24 cellular contexts compared by ENCODE assay signal in genomic region chr16:25270577-25270976, GRCh38. TPM values are rescaled to one million over a fixed set of nuclear protein-coding genes. Genes with fewer than 3 reads are reported as not detected.
"Had no signal": no experiment of that assay in that cellular context is flagged by ENCODE, and none has a peak within 500 bp of the region (broad histone marks: within the 10 kb centered on the region; RNA-seq: fewer than 3 reads in every experiment).

No MANE protein-coding gene starts in this region.

- H3K27me3 Mint-ChIP-seq: activated CD4-positive, alpha-beta T cell treated with anti-CD3 and anti-CD28 coated beads, Interleukin-2, amount 10 ng/mL, durations not matched to agents 24 days and 14 days; activated CD8-positive, alpha-beta T cell treated with anti-CD3 and anti-CD28 coated beads for 36 hours; activated naive CD8-positive, alpha-beta T cell treated with anti-CD3 and anti-CD28 coated beads, Interleukin-2, amount 50 U/mL, for 24 hours; effector memory CD8-positive, alpha-beta T cell; natural killer cell treated with Interleukin-12 subunit alpha and Interleukin-12 subunit beta and Interleukin-15 and Interleukin-18, amount 100 ng/mL, for 72 hours; stimulated activated naive CD8-positive, alpha-beta T cell treated with anti-CD3 and anti-CD28 coated beads, Interleukin-15, amount 100 ng/mL, for 72 hours had no signal

- H3K4me1 ChIP-seq: parathyroid adenoma, right lobe of liver had no signal

- H3K79me2 ChIP-seq: parathyroid adenoma had no signal

- H3K27ac Mint-ChIP-seq: activated CD4-positive, alpha-beta T cell treated with anti-CD3 and anti-CD28 coated beads, Interleukin-2, amount 10 ng/mL, durations not matched to agents 24 days and 14 days; activated CD8-positive, alpha-beta T cell treated with anti-CD3 and anti-CD28 coated beads for 36 hours; activated naive CD4-positive, alpha-beta T cell treated with anti-CD3 and anti-CD28 coated beads for 36 hours; activated naive CD8-positive, alpha-beta T cell treated with anti-CD3 and anti-CD28 coated beads, Interleukin-2, amount 50 U/mL, for 24 hours; mesothelial cell of epicardium; natural killer cell treated with Interleukin-12 subunit alpha and Interleukin-12 subunit beta and Interleukin-15 and Interleukin-18, amount 100 ng/mL, for 72 hours; stimulated activated naive CD8-positive, alpha-beta T cell treated with anti-CD3 and anti-CD28 coated beads, Interleukin-15, amount 100 ng/mL, for 72 hours had no signal

- H3K27ac ChIP-seq: parathyroid adenoma, right lobe of liver had no signal

- DNase-seq: activated CD4-positive, alpha-beta T cell treated with anti-CD3 and anti-CD28 coated beads, Interleukin-2, amount 10 ng/mL, durations not matched to agents 24 days and 14 days; activated CD8-positive, alpha-beta T cell treated with anti-CD3 and anti-CD28 coated beads for 36 hours; activated naive CD4-positive, alpha-beta T cell treated with anti-CD3 and anti-CD28 coated beads for 36 hours; activated naive CD8-positive, alpha-beta T cell treated with anti-CD3 and anti-CD28 coated beads, Interleukin-2, amount 50 U/mL, for 24 hours; activated T-cell treated with anti-CD3 and anti-CD28 coated beads, Interleukin-2, amount 50 U/mL, for 1 hour; anterior cingulate cortex; caudate nucleus; effector memory CD8-positive, alpha-beta T cell; hypothalamus; islet precursor cell; left colon; right lobe of liver; small intestine; stimulated activated CD4-positive, alpha-beta T cell treated with anti-CD3 and anti-CD28 coated beads, Interleukin-15, amount 100 ng/mL, for 24 hours; stimulated activated CD4-positive, alpha-beta T cell treated with anti-CD3 and anti-CD28 coated beads, Interleukin-4, amount 100 ng/mL, for 1 hour; stimulated activated naive CD8-positive, alpha-beta T cell treated with anti-CD3 and anti-CD28 coated beads, Interleukin-15, amount 100 ng/mL, for 72 hours; trophoblast cell had no signal

- H3K27me3 ChIP-seq: right lobe of liver had no signal

- H3K4me3 ChIP-seq: lung, right lobe of liver had no signal

- H3K4me1 Mint-ChIP-seq: activated naive CD8-positive, alpha-beta T cell treated with anti-CD3 and anti-CD28 coated beads, Interleukin-2, amount 50 U/mL, for 24 hours; brain; mesothelial cell of epicardium; stimulated activated naive CD8-positive, alpha-beta T cell treated with anti-CD3 and anti-CD28 coated beads, Interleukin-15, amount 100 ng/mL, for 72 hours had no signal

- H3K9me3 ChIP-seq: right lobe of liver had no signal

- H3K9ac ChIP-seq: parathyroid adenoma had no signal

- H3K9me3 Mint-ChIP-seq: activated CD4-positive, alpha-beta T cell treated with anti-CD3 and anti-CD28 coated beads, Interleukin-2, amount 10 ng/mL, durations not matched to agents 24 days and 14 days; activated CD8-positive, alpha-beta T cell treated with anti-CD3 and anti-CD28 coated beads for 36 hours; activated naive CD4-positive, alpha-beta T cell treated with anti-CD3 and anti-CD28 coated beads for 36 hours; activated naive CD8-positive, alpha-beta T cell treated with anti-CD3 and anti-CD28 coated beads, Interleukin-2, amount 50 U/mL, for 24 hours; effector memory CD8-positive, alpha-beta T cell; natural killer cell treated with Interleukin-12 subunit alpha and Interleukin-12 subunit beta and Interleukin-15 and Interleukin-18, amount 100 ng/mL, for 72 hours had no signal

- H3K36me3 Mint-ChIP-seq: natural killer cell treated with Interleukin-12 subunit alpha and Interleukin-12 subunit beta and Interleukin-15 and Interleukin-18, amount 100 ng/mL, for 72 hours had no signal

- H3K4me3 Mint-ChIP-seq: activated CD4-positive, alpha-beta T cell treated with anti-CD3 and anti-CD28 coated beads, Interleukin-2, amount 10 ng/mL, durations not matched to agents 24 days and 14 days; activated CD8-positive, alpha-beta T cell treated with anti-CD3 and anti-CD28 coated beads for 36 hours; activated naive CD4-positive, alpha-beta T cell treated with anti-CD3 and anti-CD28 coated beads for 36 hours; activated naive CD8-positive, alpha-beta T cell treated with anti-CD3 and anti-CD28 coated beads, Interleukin-2, amount 50 U/mL, for 24 hours; brain; effector memory CD8-positive, alpha-beta T cell; mesothelial cell of epicardium; natural killer cell treated with Interleukin-12 subunit alpha and Interleukin-12 subunit beta and Interleukin-15 and Interleukin-18, amount 100 ng/mL, for 72 hours; stimulated activated naive CD8-positive, alpha-beta T cell treated with anti-CD3 and anti-CD28 coated beads, Interleukin-15, amount 100 ng/mL, for 72 hours had no signal

- H2AFZ ChIP-seq: parathyroid adenoma had no signal

- ATAC-seq: activated CD8-positive, alpha-beta T cell treated with anti-CD3 and anti-CD28 coated beads for 36 hours; activated naive CD8-positive, alpha-beta T cell treated with anti-CD3 and anti-CD28 coated beads, Interleukin-2, amount 50 U/mL, for 24 hours; effector memory CD8-positive, alpha-beta T cell; left colon; natural killer cell treated with Interleukin-12 subunit alpha and Interleukin-12 subunit beta and Interleukin-15 and Interleukin-18, amount 100 ng/mL, for 72 hours; right lobe of liver; stimulated activated naive CD8-positive, alpha-beta T cell treated with anti-CD3 and anti-CD28 coated beads, Interleukin-15, amount 100 ng/mL, for 72 hours had no signal

- H3K36me3 ChIP-seq: right lobe of liver had no signal

RNA-seq across cellular contexts. Expression of gene AQP8, which starts 53.8 kb away (rescaled TPM):
- total RNA-seq: activated CD4-positive, alpha-beta T cell treated with anti-CD3 and anti-CD28 coated beads, Interleukin-2, amount 10 ng/mL, durations not matched to agents 24 days and 14 days; activated CD8-positive, alpha-beta T cell treated with anti-CD3 and anti-CD28 coated beads for 36 hours; activated naive CD4-positive, alpha-beta T cell treated with anti-CD3 and anti-CD28 coated beads for 36 hours; dermis microvascular lymphatic vessel endothelial cell; frontal cortex; lung; mesothelial cell of epicardium had no signal
